ENCODE assay signal across 1 cellular context in the genomic region with DNA sequence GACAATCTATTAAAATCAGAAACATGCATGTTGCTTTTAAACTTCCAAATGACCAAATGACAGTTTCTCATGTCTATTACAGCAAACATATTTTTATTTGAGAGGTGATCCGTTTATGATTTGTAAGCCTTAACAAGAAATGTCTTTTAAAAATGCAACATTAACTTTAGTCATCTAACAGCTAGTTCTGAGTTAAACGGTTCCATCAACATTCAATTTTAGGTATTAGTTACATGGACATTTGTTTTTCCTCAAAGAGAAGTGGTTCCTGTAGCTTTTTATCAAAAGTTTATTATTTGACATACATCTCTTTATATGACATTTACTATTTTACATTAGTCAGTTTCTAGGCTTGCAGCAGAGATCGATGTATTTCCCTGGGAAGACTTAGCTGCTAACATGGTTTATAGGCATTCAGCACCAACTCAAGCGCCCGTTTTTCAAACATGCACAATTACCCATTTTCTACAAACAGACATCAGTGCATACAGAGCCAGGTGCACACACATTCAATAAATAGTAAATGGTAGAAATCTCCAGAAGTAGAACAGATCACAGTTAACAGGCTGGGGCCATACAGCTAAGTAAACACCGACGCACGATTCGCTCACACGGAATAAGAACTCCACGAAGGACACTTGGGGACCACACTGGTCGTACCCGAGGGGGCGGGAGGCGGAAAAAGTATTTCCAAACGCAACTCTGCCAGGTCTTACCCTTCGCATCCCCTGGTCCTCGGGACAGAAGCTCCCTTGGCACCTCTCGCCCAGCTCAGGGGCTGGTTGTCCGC.
TF ChIP-seq lines count a peak whose summit lies in the region.

No MANE protein-coding gene starts in this region.

TF ChIP-seq in SK-N-SH, 30 proteins besides CTCF, POLR2A, EP300 and RAD21 (continued from another document):
- TF ChIP-seq PBX3 (IDR thresholded peaks at IDR 0.05) (no peak), NRF1 (IDR thresholded peaks at IDR 0.05; ENCODE audit: low read depth, low read length) (no peak), RCOR1 (IDR thresholded peaks at IDR 0.05; ENCODE audit: low read length) (no peak), RXRA (IDR thresholded peaks at IDR 0.05; ENCODE audit: borderline replicate concordance, low read depth) (no peak), EZH2phosphoT487 (IDR thresholded peaks at IDR 0.05; ENCODE audit: borderline replicate concordance, low read depth) (no peak)
- TF ChIP-seq, protein P1, sequence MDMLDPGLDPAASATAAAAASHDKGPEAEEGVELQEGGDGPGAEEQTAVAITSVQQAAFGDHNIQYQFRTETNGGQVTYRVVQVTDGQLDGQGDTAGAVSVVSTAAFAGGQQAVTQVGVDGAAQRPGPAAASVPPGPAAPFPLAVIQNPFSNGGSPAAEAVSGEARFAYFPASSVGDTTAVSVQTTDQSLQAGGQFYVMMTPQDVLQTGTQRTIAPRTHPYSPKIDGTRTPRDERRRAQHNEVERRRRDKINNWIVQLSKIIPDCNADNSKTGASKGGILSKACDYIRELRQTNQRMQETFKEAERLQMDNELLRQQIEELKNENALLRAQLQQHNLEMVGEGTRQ (IDR thresholded peaks at IDR 0.05; ENCODE audit: borderline replicate concordance, low read depth, low read length), result no peak
